4 cellular contexts compared by ENCODE assay signal in genomic region chr4:109949099-109949718, GRCh38. TPM values are rescaled to one million over a fixed set of nuclear protein-coding genes. Genes with fewer than 3 reads are reported as not detected.
"Had no signal": no experiment of that assay in that cellular context is flagged by ENCODE, and none has a peak within 500 bp of the region (broad histone marks: within the 10 kb centered on the region; RNA-seq: fewer than 3 reads in every experiment).

No MANE protein-coding gene starts in this region.

RNA-seq across cellular contexts. Expression of gene EGF, which starts 36.5 kb away (rescaled TPM):
- total RNA-seq: mesenteric fat pad; naive thymus-derived CD8-positive, alpha-beta T cell; osteocyte; thoracic aorta had no signal
- polyA plus RNA-seq: naive thymus-derived CD8-positive, alpha-beta T cell had no signal
